In the genomic region with DNA sequence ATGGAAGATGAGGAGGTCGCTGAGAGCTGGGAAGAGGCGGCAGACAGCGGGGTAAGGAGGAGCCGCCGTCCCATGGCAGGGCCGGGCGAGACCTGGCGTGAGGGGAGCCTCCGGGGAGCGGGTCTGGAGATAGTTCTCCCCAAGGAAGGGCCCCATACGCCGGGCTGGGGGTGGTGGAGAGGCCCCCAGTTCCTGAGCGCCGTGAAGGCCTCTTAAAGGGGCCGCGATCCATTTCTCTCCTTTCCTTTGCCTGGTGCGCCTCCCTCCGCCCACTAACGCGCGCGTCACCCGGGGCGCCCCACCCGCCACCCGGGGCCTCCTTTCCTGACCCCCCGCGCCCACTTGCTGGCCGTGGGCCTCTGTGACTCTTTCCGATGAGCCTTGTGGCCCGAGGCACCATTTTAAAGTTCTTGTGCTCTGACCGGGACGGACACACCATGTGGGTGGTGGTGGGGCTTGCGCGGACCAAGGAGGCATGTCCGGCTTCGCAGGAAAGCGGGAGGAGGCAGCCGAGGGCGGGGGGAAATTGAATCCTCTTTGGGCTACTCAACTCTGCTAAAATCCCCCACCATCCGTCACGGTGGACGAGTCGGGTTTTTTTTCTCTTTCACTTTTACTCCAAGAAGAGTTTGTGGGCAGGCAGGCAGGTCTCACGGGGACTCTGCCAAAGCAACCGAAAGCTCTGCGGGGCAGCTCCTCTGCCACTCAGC, we compare ENCODE assay signal across 8 cellular contexts. TPM values are rescaled to one million over a fixed set of nuclear protein-coding genes. Genes with fewer than 3 reads are reported as not detected.
DNase-seq lines count a peak whose midpoint lies in the region; ATAC-seq, FAIRE-seq and TF ChIP-seq lines count a peak whose summit lies in the region.

No MANE protein-coding gene starts in this region.

- no peak overlapping the region for H2AFZ ChIP-seq in H1 (ENCODE audit: low read length)

- no peak for TF ChIP-seq EP300 in H1 (IDR thresholded peaks at IDR 0.05; ENCODE audit: borderline replicate concordance in 1 of 2, low read depth in 2 of 2, low read length in 2 of 2)

- no peak overlapping the region for H2BK20ac ChIP-seq in H1 (ENCODE audit: low read length)

- H3K4me1 ChIP-seq in H1 (replicated peaks in 1 of 4; ENCODE audit: control insufficient read depth in 3 of 4, insufficient read depth in 4 of 4, low read length in 3 of 4): peaks cover 0 to 3% (median 1%) of the 10 kb centered on the region in 4 experiments; a peak in 2 of 7 replicates

- H3K27ac Mint-ChIP-seq in activated CD8-positive, alpha-beta T cell treated with anti-CD3 and anti-CD28 coated beads for 36 hours: peak overlapping the region; percentile 100
- H3K27ac Mint-ChIP-seq in mesothelial cell of epicardium: peak overlapping the region; percentile 99

- H3K36me3 ChIP-seq in H1 (ENCODE audit: control insufficient read depth in 2 of 4, insufficient read depth in 4 of 4, low read length in 3 of 4): peaks cover 0 to under 1% (median 0%) of the 10 kb centered on the region in 4 experiments; a peak in 1 of 8 replicates

- peaks cover 41% of the 10 kb centered on the region for H3K4me1 Mint-ChIP-seq in activated CD8-positive, alpha-beta T cell treated with anti-CD3 and anti-CD28 coated beads for 36 hours (ENCODE audit: low read depth)
- H3K4me1 Mint-ChIP-seq in mesothelial cell of epicardium: peaks cover 28% of the 10 kb centered on the region

- CTCF ChIA-PET in activated CD8-positive, alpha-beta T cell treated with anti-CD3 and anti-CD28 coated beads for 36 hours (lab: Charles Lee): interaction anchor here (0.8 to 2.3 kb wide), 3 partner anchors 11 to 53 kb away, joined by 4 to 11 read pairs (median 5); partner anchors contain the start of gene FBXO42
- CTCF ChIA-PET in H1 (lab: Charles Lee; ENCODE audit: partially characterized antibody): interaction anchor here (0.8 to 1.7 kb wide), 3 partner anchors 14 to 57 kb away, joined by 3 to 5 read pairs (median 4); no protein-coding TSS in a partner anchor

- H4K20me1 ChIP-seq in H1 (replicated peaks in 1 of 2; ENCODE audit: control insufficient read depth in 1 of 2, insufficient read depth in 2 of 2, low read length in 2 of 2): peaks cover 7 to 12% of the 10 kb centered on the region in 2 experiments

- no peaks in the 10 kb centered on the region for H3K9me3 Mint-ChIP-seq in activated CD8-positive, alpha-beta T cell treated with anti-CD3 and anti-CD28 coated beads for 36 hours
- no peaks in the 10 kb centered on the region for H3K9me3 Mint-ChIP-seq in mesothelial cell of epicardium

- H2BK120ac ChIP-seq in H1 (replicated peaks; ENCODE audit: low read depth, low read length): no peak overlapping the region

- no peaks in the 10 kb centered on the region for H3K9me3 ChIP-seq in H1 (ENCODE audit: insufficient read depth in 2 of 2, low read depth in 1 of 2, low read length in 1 of 2)

- H3K36me3 Mint-ChIP-seq in activated CD8-positive, alpha-beta T cell treated with anti-CD3 and anti-CD28 coated beads for 36 hours (ENCODE audit: low read depth): peaks cover 30% of the 10 kb centered on the region
- H3K36me3 Mint-ChIP-seq in mesothelial cell of epicardium: no peaks in the 10 kb centered on the region

- TF ChIP-seq POLR2A in H1 (IDR thresholded peaks at IDR 0.05; ENCODE audit: control extremely low read depth in 1 of 2, low read depth in 2 of 2, low read length in 2 of 2): peak; percentile 75 to 79

- peak overlapping the region; percentile 73 for H4K8ac ChIP-seq in H1 (ENCODE audit: extremely low read depth, insufficient read depth, low read length)

- 2% methylated on average over 40 of the region's 47 CpGs; no CpG with 5 or more reads in 1 of the 2 experiments for WGBS in H1 (ENCODE audit: extremely low coverage in 1 of 2, insufficient coverage in 1 of 2, insufficient read length in 1 of 2, insufficient replicate concordance in 2 of 2, low coverage in 1 of 2, low lambda C conversion rate in 2 of 2, missing lambda C conversion rate in 1 of 2), 2 experiments

- no peak overlapping the region for H3K14ac ChIP-seq in H1 (ENCODE audit: insufficient read length)

- no peak overlapping the region for H3K4ac ChIP-seq in H1 (replicated peaks; ENCODE audit: insufficient read length, low read depth, low read length)

- H3K4me3 ChIP-seq in H1 (ENCODE audit: extremely low read depth in 1 of 4, insufficient read depth in 2 of 4, low read depth in 3 of 4, low read length in 4 of 4): peak overlapping the region; percentile 72 to 91 (median 80)

- H3K79me1 ChIP-seq in H1 (ENCODE audit: low read depth, low read length): no peaks in the 10 kb centered on the region

- H4K91ac ChIP-seq in H1 (replicated peaks; ENCODE audit: insufficient read length, low read length): peak overlapping the region; percentile 91

- H4K5ac ChIP-seq in H1 (ENCODE audit: insufficient read length, low read depth, low read length): peak overlapping the region; percentile 93

- H2BK12ac ChIP-seq in H1 (ENCODE audit: low read depth, low read length): no peak overlapping the region

- no peak for TF ChIP-seq CTCF in activated CD8-positive, alpha-beta T cell treated with anti-CD3 and anti-CD28 coated beads for 36 hours (IDR thresholded peaks at IDR 0.05)
- TF ChIP-seq CTCF in H1 (IDR thresholded peaks at IDR 0.05; ENCODE audit: control extremely low read depth in 1 of 3, insufficient read depth in 1 of 3, low read depth in 1 of 3, low read length in 3 of 3): no peak
- TF ChIP-seq CTCF in mesothelial cell of epicardium (IDR thresholded peaks at IDR 0.05; ENCODE audit: unreplicated experiment): no peak

- peak overlapping the region; percentile 96 for H3K18ac ChIP-seq in H1 (ENCODE audit: extremely low read depth, low read length)

- peak; percentile 69 for ATAC-seq in GM18907 (IDR thresholded peaks at IDR 0.05; ENCODE audit: unreplicated experiment)
- ATAC-seq in HG03135 (IDR thresholded peaks at IDR 0.05; ENCODE audit: unreplicated experiment): peak; percentile 61
- ATAC-seq in activated CD8-positive, alpha-beta T cell treated with anti-CD3 and anti-CD28 coated beads for 36 hours: peak; percentile 69

- no peak overlapping the region for H3K23ac ChIP-seq in H1 (ENCODE audit: insufficient read length)

- peak overlapping the region; percentile 96 for H2BK5ac ChIP-seq in H1 (ENCODE audit: low read depth, low read length)

- H3K9ac ChIP-seq in H1 (replicated peaks in 1 of 4; ENCODE audit: extremely low read depth in 1 of 4, low read depth in 3 of 4, low read length in 3 of 4): peak overlapping the region; percentile 65 to 83 (median 77)

- no peak for FAIRE-seq in H1 (lab: Jason Lieb, UNC)

- peak; percentile 64 to 77 for DNase-seq in AML-193 (lab: John Stamatoyannopoulos, UW)
- peak; percentile 80 for DNase-seq in NCI-H69 (lab: John Stamatoyannopoulos, UW)
- peak; percentile 92 for DNase-seq in activated CD8-positive, alpha-beta T cell treated with anti-CD3 and anti-CD28 coated beads for 36 hours
- peak in 1 of 2 experiments; percentile 84 for DNase-seq in H1 (ENCODE audit: low read depth in 1 of 2, low spot score in 2 of 2)
- peak; percentile 44 to 75 for DNase-seq in mesothelial cell of epicardium (ENCODE audit: low spot score in 2 of 2, unreplicated experiment in 2 of 2)
- DNase-seq in stimulated activated CD8-positive, alpha-beta memory T cell treated with anti-CD3 and anti-CD28 coated beads, Interleukin-15, amount 100 ng/mL, for 4 hours (ENCODE audit: low read depth in 2 of 2): peak; percentile 81 to 83

- peak overlapping the region; percentile 65 to 83 for H3K4me2 ChIP-seq in H1 (ENCODE audit: insufficient read depth in 1 of 2, low read depth in 2 of 2, low read length in 2 of 2)

- peaks cover 20 to 47% of the 10 kb centered on the region in 2 experiments for H3K79me2 ChIP-seq in H1 (ENCODE audit: control insufficient read depth in 1 of 2, insufficient read depth in 2 of 2, low read length in 2 of 2)

- H3K27me3 ChIP-seq in H1 (replicated peaks in 1 of 4; ENCODE audit: control insufficient read depth in 3 of 4, extremely low read depth in 1 of 4, insufficient read depth in 3 of 4, low read length in 3 of 4): no peaks in the 10 kb centered on the region

- no peaks in the 10 kb centered on the region for H3K27me3 Mint-ChIP-seq in activated CD8-positive, alpha-beta T cell treated with anti-CD3 and anti-CD28 coated beads for 36 hours
- no peaks in the 10 kb centered on the region for H3K27me3 Mint-ChIP-seq in mesothelial cell of epicardium (ENCODE audit: low read depth)

- intact Hi-C loops in activated CD8-positive, alpha-beta T cell treated with anti-CD3 and anti-CD28 coated beads for 36 hours (cut with micrococcal nuclease): loop anchor here (10.0 kb wide), 2 partner anchors 123 to 293 kb away; partner anchors contain the start of gene FAM131C

- peaks cover 5% of the 10 kb centered on the region; the same call in 1 of the 2 replicates for H3K23me2 ChIP-seq in H1 (ENCODE audit: low read depth, low read length)

- H2AK5ac ChIP-seq in H1 (ENCODE audit: low read depth, low read length): no peak overlapping the region

- peak overlapping the region; percentile 98 for H3K4me3 Mint-ChIP-seq in activated CD8-positive, alpha-beta T cell treated with anti-CD3 and anti-CD28 coated beads for 36 hours
- H3K4me3 Mint-ChIP-seq in mesothelial cell of epicardium: peak overlapping the region; percentile 85

- H3K27ac ChIP-seq in H1 (ENCODE audit: low read depth, low read length): peak overlapping the region; percentile 88

- POLR2A ChIA-PET in activated CD8-positive, alpha-beta T cell treated with anti-CD3 and anti-CD28 coated beads for 36 hours (lab: Charles Lee): interaction anchor here (0.6 to 2.5 kb wide), 8 partner anchors 9 to 401 kb away, joined by 3 to 13 read pairs (median 6); partner anchors contain the start of genes FBXO42 and NECAP2
- POLR2A ChIA-PET in H1 (lab: Charles Lee; ENCODE audit: partially characterized antibody): interaction anchor here (0.6 to 4.7 kb wide), 14 partner anchors 9 to 199 kb away, joined by 3 to 32 read pairs (median 4); partner anchors contain the start of gene FBXO42

- peak overlapping the region; percentile 92 for H3K56ac ChIP-seq in H1 (replicated peaks; ENCODE audit: insufficient read length, low read depth, low read length)

- no peak overlapping the region for H2BK15ac ChIP-seq in H1 (ENCODE audit: low read length)

- TF ChIP-seq RAD21 in H1 (IDR thresholded peaks at IDR 0.05 in 1 of 2, conservative IDR thresholded peaks at IDR 0.05 in 1 of 2; ENCODE audit: low read depth in 2 of 2, low read length in 2 of 2): no peak

RNA-seq across cellular contexts. Expression of gene SZRD1, which starts 0.4 kb away (rescaled TPM):
- total RNA-seq in activated CD8-positive, alpha-beta T cell treated with anti-CD3 and anti-CD28 coated beads for 36 hours: 100 to 1,000 TPM; 175 to 177 TPM
- 108 and 116 TPM in 2 replicates for total RNA-seq in H1 (2021; fragmentation: NEBNext Ultra II Directional; extraction: Animal tissue kit (Norgen Biotek cat#: 25700))
- 97.8 and 108 TPM in 2 replicates for polyA plus RNA-seq in H1 (2011; rRNA removed)
- 84.8 TPM for polyA plus RNA-seq in H1 (2011; cell fraction: cytosol; rRNA removed)
- 75.4 TPM for polyA plus RNA-seq in H1 (2011; cell fraction: nucleus; rRNA removed)
- 68.4 to 77.5 TPM (median 74.2 TPM) in 4 replicates for polyA plus RNA-seq in H1 (2012, experiment 1 of 2)
- polyA plus RNA-seq in H1 (2012, experiment 2 of 2): 101 TPM
- 78.2 TPM for polyA plus RNA-seq in H1 (2013, experiment 1 of 2)
- 77.6 TPM for polyA plus RNA-seq in H1 (2013, experiment 2 of 2)
- 41.9 and 47.3 TPM in 2 replicates for polyA minus RNA-seq in H1 (2011; rRNA and poly(A)+ RNA removed)
- 52.3 TPM for polyA minus RNA-seq in H1 (2011; cell fraction: cytosol; rRNA and poly(A)+ RNA removed)
- polyA minus RNA-seq in H1 (2011; cell fraction: nucleus; rRNA and poly(A)+ RNA removed): 27.3 TPM
- 116 to 121 TPM (median 119 TPM) in 3 replicates for total RNA-seq in mesothelial cell of epicardium

RNA-seq across cellular contexts. Expression of gene FBXO42, which starts 15.1 kb away (rescaled TPM):
- total RNA-seq in activated CD8-positive, alpha-beta T cell treated with anti-CD3 and anti-CD28 coated beads for 36 hours: 10 to 100 TPM; 19.8 to 21.3 TPM
- 17.0 and 17.4 TPM in 2 replicates for total RNA-seq in H1 (2021; fragmentation: NEBNext Ultra II Directional; extraction: Animal tissue kit (Norgen Biotek cat#: 25700))
- 14.4 and 15.1 TPM in 2 replicates for polyA plus RNA-seq in H1 (2011; rRNA removed)
- 15.9 TPM for polyA plus RNA-seq in H1 (2011; cell fraction: cytosol; rRNA removed)
- 23.2 TPM for polyA plus RNA-seq in H1 (2011; cell fraction: nucleus; rRNA removed)
- 11.7 to 12.5 TPM (median 12.0 TPM) in 4 replicates for polyA plus RNA-seq in H1 (2012, experiment 1 of 2)
- polyA plus RNA-seq in H1 (2012, experiment 2 of 2): 8.8 TPM
- 7.8 TPM for polyA plus RNA-seq in H1 (2013, experiment 1 of 2)
- polyA plus RNA-seq in H1 (2013, experiment 2 of 2): 7.5 TPM
- 27.0 and 31.9 TPM in 2 replicates for polyA minus RNA-seq in H1 (2011; rRNA and poly(A)+ RNA removed)
- polyA minus RNA-seq in H1 (2011; cell fraction: cytosol; rRNA and poly(A)+ RNA removed): 12.0 TPM
- 22.8 TPM for polyA minus RNA-seq in H1 (2011; cell fraction: nucleus; rRNA and poly(A)+ RNA removed)
- 24.4 to 28.8 TPM (median 25.5 TPM) in 3 replicates for total RNA-seq in mesothelial cell of epicardium
